In genomic region chr1:243313635-243314536, GRCh38 we compare ENCODE assay signal across 9 cellular contexts. TPM values are rescaled to one million over a fixed set of nuclear protein-coding genes. Genes with fewer than 3 reads are reported as not detected.
DNase-seq lines count a peak whose midpoint lies in the region; ATAC-seq and TF ChIP-seq lines count a peak whose summit lies in the region.
"Had no signal": no experiment of that assay in that cellular context is flagged by ENCODE, and none has a peak within 500 bp of the region (broad histone marks: within the 10 kb centered on the region; RNA-seq: fewer than 3 reads in every experiment).

No MANE protein-coding gene starts in this region.

- H3K4me3 ChIP-seq in esophagus squamous epithelium: no peak overlapping the region
- no peak overlapping the region for H3K4me3 ChIP-seq in esophagus muscularis mucosa

- CTCF ChIA-PET in RWPE1 (lab: Yijun Ruan, JAX): interaction anchor here (1.1 kb wide), 1 partner anchor 30 kb away, joined by 4 read pairs; no protein-coding TSS in a partner anchor

- H3K4me1 ChIP-seq in esophagus squamous epithelium (peaks cover 0 to 17% (median 0%) of the 10 kb centered on the region in 3 donors), esophagus muscularis mucosa (peaks cover 0 to 9% (median 6%) of the 10 kb centered on the region in 4 donors)

- in situ Hi-C loops in GM13976 (cut with MboI; ENCODE audit: low sequenced_read_pairs, unreplicated experiment): loop anchor here (25.0 kb wide), 1 partner anchor 852 kb away; no protein-coding TSS in a partner anchor

- TF ChIP-seq POLR2A in esophagus squamous epithelium (IDR thresholded peaks at IDR 0.05) (no peak), esophagus muscularis mucosa (IDR thresholded peaks at IDR 0.05; ENCODE audit: low read depth) (no peak)

- H3K27ac ChIP-seq in esophagus squamous epithelium (peak overlapping the region in 3 of 4 donors; percentile 11 to 25 (median 16)), esophagus muscularis mucosa (replicated peaks in 1 of 4) (no peak overlapping the region), RWPE1 (no peak overlapping the region)

- H3K9me3 ChIP-seq in esophagus squamous epithelium: no peaks in the 10 kb centered on the region
- H3K9me3 ChIP-seq in esophagus muscularis mucosa: no peaks in the 10 kb centered on the region

- TF ChIP-seq CTCF in GM13976 (IDR thresholded peaks at IDR 0.05; ENCODE audit: borderline replicate concordance, control extremely low read depth, extremely low read depth, insufficient read depth, missing control alignments) (no peak), esophagus squamous epithelium (IDR thresholded peaks at IDR 0.05) (no peak), esophagus muscularis mucosa (IDR thresholded peaks at IDR 0.05) (no peak), RWPE1 (conservative IDR thresholded peaks at IDR 0.05; ENCODE audit: low read depth) (no peak)

- POLR2A ChIA-PET in RWPE1 (lab: Yijun Ruan, JAX; ENCODE audit: low non-redundant PET): no interaction called here

- H3K36me3 ChIP-seq in esophagus squamous epithelium (peaks cover 0 to 38% (median 9%) of the 10 kb centered on the region in 3 donors), esophagus muscularis mucosa (peaks cover 0 to 40% (median 30%) of the 10 kb centered on the region in 4 donors)

- 79 to 86% methylated on average over 6 of the region's 6 CpGs for WGBS in esophagus squamous epithelium, 2 donors
- 93% methylated on average over 6 of the region's 6 CpGs for WGBS in esophagus muscularis mucosa

- ATAC-seq in GM19468 (IDR thresholded peaks at IDR 0.05; ENCODE audit: extremely low read depth, unreplicated experiment) (peak; percentile 56), HG03108 (IDR thresholded peaks at IDR 0.05; ENCODE audit: unreplicated experiment) (peak; percentile 74)

- H3K27me3 ChIP-seq in esophagus squamous epithelium (no peaks in the 10 kb centered on the region), esophagus muscularis mucosa (no peaks in the 10 kb centered on the region)

- intact Hi-C loops in esophagus squamous epithelium (cut with DNase I) (no loop called here), esophagus muscularis mucosa (cut with DNase I) (no loop called here)

- DNase-seq in GM13976 (ENCODE audit: low spot score) (peak; percentile 57), esophagus squamous epithelium (lab: John Stamatoyannopoulos, UW) (no peak), mucosa of gallbladder (ENCODE audit: low spot score) (no peak), hepatic stellate cell (ENCODE audit: low spot score) (no peak), esophagus muscularis mucosa (ENCODE audit: extremely low spot score) (no peak), RWPE1 (ENCODE audit: low spot score) (no peak)
- DNase-seq: NCI-H1105 had no signal

- TF ChIP-seq EP300 in esophagus muscularis mucosa (IDR thresholded peaks at IDR 0.05): no peak

RNA-seq across cellular contexts. Expression of gene SDCCAG8, which starts 58.0 kb away (rescaled TPM):
- total RNA-seq in esophagus squamous epithelium (10 to 100 TPM; 17.5 to 37.6 (median 21.7) TPM), mucosa of gallbladder (46.1 TPM), esophagus muscularis mucosa (10 to 100 TPM; 24.5 to 52.7 (median 31.7) TPM)

RNA-seq across cellular contexts. Expression of gene CEP170, which starts 58.8 kb away (rescaled TPM):
- total RNA-seq in esophagus squamous epithelium (10 to 100 TPM; 10.4 to 19.5 (median 11.4) TPM), mucosa of gallbladder (38.9 TPM), esophagus muscularis mucosa (10 to 100 TPM; 22.2 to 36.0 (median 30.9) TPM)

Comparison
In these comparisons a context has a peak if more than half of its experiments do, and no peak if none do; other contexts are left out.
1. H3K27ac ChIP-seq: peak in esophagus squamous epithelium (3 of 4); none in esophagus muscularis mucosa (0 of 4) and RWPE1 (single experiment).